ENCODE assay signal across 8 cellular contexts in genomic region chr1:184036517-184036949, GRCh38. TPM values are rescaled to one million over a fixed set of nuclear protein-coding genes. Genes with fewer than 3 reads are reported as not detected.
DNase-seq lines count a peak whose midpoint lies in the region; ATAC-seq and TF ChIP-seq lines count a peak whose summit lies in the region.

No MANE protein-coding gene starts in this region.

- TF ChIP-seq CTCF in breast epithelium (IDR thresholded peaks at IDR 0.05) (no peak), MCF 10A (IDR thresholded peaks at IDR 0.05; ENCODE audit: unreplicated experiment) (no peak), fibroblast of lung (conservative IDR thresholded peaks at IDR 0.05 in 1 of 2, IDR thresholded peaks at IDR 0.05 in 1 of 2; ENCODE audit: low read depth in 1 of 2, low read length in 2 of 2) (no peak)

- no peak overlapping the region for H3K4me3 Mint-ChIP-seq in MCF 10A (ENCODE audit: unreplicated experiment)
- H3K4me3 Mint-ChIP-seq in activated CD4-positive, alpha-beta memory T cell treated with anti-CD3 and anti-CD28 coated beads, Interleukin-2, amount 10 ng/mL, durations not matched to agents 7 days and 5 days, result peak overlapping the region; percentile 58
- H3K4me3 Mint-ChIP-seq in natural killer cell treated with Interleukin-12 subunit alpha and Interleukin-12 subunit beta and Interleukin-15 and Interleukin-18, amount 100 ng/mL, for 72 hours, result peak overlapping the region; percentile 70

- no peaks in the 10 kb centered on the region for H3K4me1 Mint-ChIP-seq in MCF 10A (ENCODE audit: insufficient read depth, unreplicated experiment)
- H3K4me1 Mint-ChIP-seq in activated CD4-positive, alpha-beta memory T cell treated with anti-CD3 and anti-CD28 coated beads, Interleukin-2, amount 10 ng/mL, durations not matched to agents 7 days and 5 days, result peaks cover 28% of the 10 kb centered on the region
- peaks cover 34 to 40% of the 10 kb centered on the region in 2 donors for H3K4me1 Mint-ChIP-seq in natural killer cell treated with Interleukin-12 subunit alpha and Interleukin-12 subunit beta and Interleukin-15 and Interleukin-18, amount 100 ng/mL, for 72 hours (ENCODE audit: low read depth in 2 of 2)

- intact Hi-C loops in breast epithelium (cut with DNase I; ENCODE audit: low total_unique reads), result no loop called here
- intact Hi-C loops in MCF 10A (cut with micrococcal nuclease), result no loop called here

- H3K27me3 ChIP-seq in breast epithelium, result peaks cover 0 to 3% of the 10 kb centered on the region in 2 donors
- H3K27me3 ChIP-seq in HUES48 (ENCODE audit: control insufficient read depth, insufficient read depth, low read length), result peaks cover 70% of the 10 kb centered on the region
- no peaks in the 10 kb centered on the region for H3K27me3 ChIP-seq in fibroblast of lung (ENCODE audit: control insufficient read depth, insufficient read depth, low read length)

- no peaks in the 10 kb centered on the region for H3K36me3 Mint-ChIP-seq in MCF 10A (ENCODE audit: insufficient read depth, unreplicated experiment)
- H3K36me3 Mint-ChIP-seq in activated CD4-positive, alpha-beta memory T cell treated with anti-CD3 and anti-CD28 coated beads, Interleukin-2, amount 10 ng/mL, durations not matched to agents 7 days and 5 days (ENCODE audit: low read depth), result no peaks in the 10 kb centered on the region
- peaks cover 4% of the 10 kb centered on the region for H3K36me3 Mint-ChIP-seq in natural killer cell treated with Interleukin-12 subunit alpha and Interleukin-12 subunit beta and Interleukin-15 and Interleukin-18, amount 100 ng/mL, for 72 hours

- peaks cover 7% of the 10 kb centered on the region for H3K9me3 Mint-ChIP-seq in MCF 10A (ENCODE audit: unreplicated experiment)
- no peaks in the 10 kb centered on the region for H3K9me3 Mint-ChIP-seq in activated CD4-positive, alpha-beta memory T cell treated with anti-CD3 and anti-CD28 coated beads, Interleukin-2, amount 10 ng/mL, durations not matched to agents 7 days and 5 days
- peaks cover 2% of the 10 kb centered on the region for H3K9me3 Mint-ChIP-seq in natural killer cell treated with Interleukin-12 subunit alpha and Interleukin-12 subunit beta and Interleukin-15 and Interleukin-18, amount 100 ng/mL, for 72 hours

- H3K9ac ChIP-seq in HUES48 (ENCODE audit: low read depth, low read length) (no peak overlapping the region), fibroblast of lung (ENCODE audit: insufficient read depth, low read length) (peak overlapping the region; percentile 58)

- peak overlapping the region; percentile 72 for H2AFZ ChIP-seq in fibroblast of lung (ENCODE audit: low read length)

- H3K27ac ChIP-seq in breast epithelium, result peak overlapping the region in 1 of 2 donors; percentile 66
- H3K27ac ChIP-seq in HUES48 (ENCODE audit: low read depth, low read length), result no peak overlapping the region
- H3K27ac ChIP-seq in fibroblast of lung (ENCODE audit: insufficient read depth, low read length), result no peak overlapping the region

- H4K20me1 ChIP-seq in fibroblast of lung (ENCODE audit: control insufficient read depth, extremely low read depth, insufficient read depth, low read length), result no peaks in the 10 kb centered on the region

- no peaks in the 10 kb centered on the region for H3K79me2 ChIP-seq in fibroblast of lung (ENCODE audit: control insufficient read depth, insufficient read depth, low read length)

- POLR2A ChIA-PET in MCF 10A (lab: Yijun Ruan, JAX), result no interaction called here
- POLR2A ChIA-PET in activated CD4-positive, alpha-beta memory T cell treated with anti-CD3 and anti-CD28 coated beads, Interleukin-2, amount 10 ng/mL, durations not matched to agents 7 days and 5 days (lab: Charles Lee), result interaction anchor here (1.2 to 4.1 kb wide), 2 partner anchors 13 to 15 kb away, joined by 3 to 17 read pairs; partner anchors contain the start of gene TSEN15

- H3K36me3 ChIP-seq in breast epithelium, result no peaks in the 10 kb centered on the region
- H3K36me3 ChIP-seq in HUES48 (ENCODE audit: control insufficient read depth, insufficient read depth, low read length), result no peaks in the 10 kb centered on the region
- H3K36me3 ChIP-seq in fibroblast of lung (ENCODE audit: control insufficient read depth, insufficient read depth, low read length), result no peaks in the 10 kb centered on the region

- no TSS peak for BruUV-seq in MCF 10A (replicated peaks; lab: Mats Ljungman, UMichigan)

- CTCF ChIA-PET in MCF 10A (lab: Yijun Ruan, JAX), result interaction anchor here (0.7 kb wide), 1 partner anchor 11 kb away, joined by 3 read pairs; no protein-coding TSS in a partner anchor
- CTCF ChIA-PET in activated CD4-positive, alpha-beta memory T cell treated with anti-CD3 and anti-CD28 coated beads, Interleukin-2, amount 10 ng/mL, durations not matched to agents 7 days and 5 days (lab: Charles Lee), result no interaction called here

- H3K4me3 ChIP-seq in breast epithelium (peak overlapping the region; percentile 58 to 78 (median 59)), HUES48 (ENCODE audit: low read depth, low read length) (peak overlapping the region; percentile 77), fibroblast of lung (replicated peaks in 1 of 4; ENCODE audit: control extremely low read depth in 1 of 4, insufficient read depth in 1 of 4, low read depth in 3 of 4, low read length in 4 of 4) (peak overlapping the region; percentile 57 to 73 (median 70))

- no peak for TF ChIP-seq POLR2A in breast epithelium (IDR thresholded peaks at IDR 0.05)

- H3K9me3 ChIP-seq in breast epithelium (no peaks in the 10 kb centered on the region), HUES48 (ENCODE audit: control insufficient read depth, insufficient read depth, low read length) (no peaks in the 10 kb centered on the region), fibroblast of lung (ENCODE audit: control insufficient read depth, insufficient read depth, low read depth, low read length) (no peaks in the 10 kb centered on the region)

- ATAC-seq in natural killer cell treated with Interleukin-12 subunit alpha and Interleukin-12 subunit beta and Interleukin-15 and Interleukin-18, amount 100 ng/mL, for 72 hours, result peak; percentile 37 to 51
- ATAC-seq in HG03139 (IDR thresholded peaks at IDR 0.05; ENCODE audit: unreplicated experiment), result no peak

- DNase-seq in breast epithelium (ENCODE audit: low spot score in 2 of 2), result no peak
- DNase-seq in MCF 10A (ENCODE audit: unreplicated experiment), result no peak
- peak; percentile 20 for DNase-seq in activated CD4-positive, alpha-beta memory T cell treated with anti-CD3 and anti-CD28 coated beads, Interleukin-2, amount 10 ng/mL, durations not matched to agents 7 days and 5 days
- peak; percentile 28 to 34 for DNase-seq in fibroblast of lung (ENCODE audit: low read depth in 2 of 2)
- DNase-seq in natural killer cell treated with Interleukin-12 subunit alpha and Interleukin-12 subunit beta and Interleukin-15 and Interleukin-18, amount 100 ng/mL, for 72 hours (ENCODE audit: low spot score), result peak; percentile 63
- DNase-seq in NCI-H1436 (lab: John Stamatoyannopoulos, UW), result no peak

- no peak overlapping the region for H3K27ac Mint-ChIP-seq in MCF 10A (ENCODE audit: low read depth, unreplicated experiment)
- H3K27ac Mint-ChIP-seq in activated CD4-positive, alpha-beta memory T cell treated with anti-CD3 and anti-CD28 coated beads, Interleukin-2, amount 10 ng/mL, durations not matched to agents 7 days and 5 days, result no peak overlapping the region
- H3K27ac Mint-ChIP-seq in natural killer cell treated with Interleukin-12 subunit alpha and Interleukin-12 subunit beta and Interleukin-15 and Interleukin-18, amount 100 ng/mL, for 72 hours, result no peak overlapping the region

- no peaks in the 10 kb centered on the region for H3K4me1 ChIP-seq in breast epithelium
- H3K4me1 ChIP-seq in HUES48 (ENCODE audit: control insufficient read depth, insufficient read depth, low read length), result peaks cover 6% of the 10 kb centered on the region; the same call in 1 of the 2 replicates
- no peaks in the 10 kb centered on the region for H3K4me1 ChIP-seq in fibroblast of lung (ENCODE audit: control insufficient read depth, extremely low read depth, insufficient read depth, low read length)

- H3K27me3 Mint-ChIP-seq in MCF 10A (ENCODE audit: insufficient read depth, unreplicated experiment), result peaks cover 83% of the 10 kb centered on the region
- peaks cover 68% of the 10 kb centered on the region for H3K27me3 Mint-ChIP-seq in activated CD4-positive, alpha-beta memory T cell treated with anti-CD3 and anti-CD28 coated beads, Interleukin-2, amount 10 ng/mL, durations not matched to agents 7 days and 5 days
- peaks cover 27 to 28% of the 10 kb centered on the region in 2 donors for H3K27me3 Mint-ChIP-seq in natural killer cell treated with Interleukin-12 subunit alpha and Interleukin-12 subunit beta and Interleukin-15 and Interleukin-18, amount 100 ng/mL, for 72 hours

- peak overlapping the region; percentile 71 for H3K4me2 ChIP-seq in fibroblast of lung (ENCODE audit: extremely low read depth, insufficient read depth, low read length)

RNA-seq across cellular contexts. Expression of gene COLGALT2, which starts 1.0 kb away (rescaled TPM):
- total RNA-seq in breast epithelium (1 to 10 TPM in 2 of 3 donors, under 1 TPM in 1; 0.32 to 1.3 (median 1.3) TPM), MCF 10A (2022) (0.26 and 0.27 TPM in 2 replicates), fibroblast of lung (2.3 and 6.8 TPM in 2 replicates)
- 1 to 10 TPM; 2.6 to 2.9 TPM for total RNA-seq in activated CD4-positive, alpha-beta memory T cell treated with anti-CD3 and anti-CD28 coated beads, Interleukin-2, amount 10 ng/mL, durations not matched to agents 7 days and 5 days
- polyA plus RNA-seq in fibroblast of lung, result 4.3 and 5.7 TPM in 2 replicates
- polyA plus RNA-seq in fibroblast of lung (2012), result 3.7 and 4.4 TPM in 2 replicates
- polyA minus RNA-seq in fibroblast of lung (ENCODE audit: low replicate concordance), result 4.6 and 10.3 TPM in 2 replicates
- 1 to 10 TPM; 3.1 to 4.9 TPM for total RNA-seq in natural killer cell treated with Interleukin-12 subunit alpha and Interleukin-12 subunit beta and Interleukin-15 and Interleukin-18, amount 100 ng/mL, for 72 hours

RNA-seq across cellular contexts. Expression of gene TSEN15, which starts 15.0 kb away (rescaled TPM):
- total RNA-seq in breast epithelium (10 to 100 TPM; 18.9 to 25.0 (median 23.6) TPM), MCF 10A (2022) (88.7 and 97.5 TPM in 2 replicates), fibroblast of lung (31.6 and 53.7 TPM in 2 replicates)
- total RNA-seq in activated CD4-positive, alpha-beta memory T cell treated with anti-CD3 and anti-CD28 coated beads, Interleukin-2, amount 10 ng/mL, durations not matched to agents 7 days and 5 days, result 10 to 100 TPM; 52.6 to 53.7 TPM
- polyA plus RNA-seq in fibroblast of lung, result 54.4 and 74.2 TPM in 2 replicates
- polyA plus RNA-seq in fibroblast of lung (2012), result 40.5 and 47.1 TPM in 2 replicates
- polyA minus RNA-seq in fibroblast of lung (ENCODE audit: low replicate concordance), result 32.9 and 49.0 TPM in 2 replicates
- total RNA-seq in natural killer cell treated with Interleukin-12 subunit alpha and Interleukin-12 subunit beta and Interleukin-15 and Interleukin-18, amount 100 ng/mL, for 72 hours, result 10 to 100 TPM; 40.2 to 42.6 TPM

Comparison
In these comparisons a context has a peak if more than half of its experiments do, and no peak if none do; other contexts are left out.
1. DNase-seq: peak in activated CD4-positive, alpha-beta memory T cell treated with anti-CD3 and anti-CD28 coated beads, Interleukin-2, amount 10 ng/mL, durations not matched to agents 7 days and 5 days (single experiment), fibroblast of lung (2 of 2) and natural killer cell treated with Interleukin-12 subunit alpha and Interleukin-12 subunit beta and Interleukin-15 and Interleukin-18, amount 100 ng/mL, for 72 hours (single experiment); none in breast epithelium (0 of 2), MCF 10A (single experiment) and NCI-H1436 (single experiment).
2. Peak in every context shown above with its lines, with median percentiles within 50 percentile points of each other: H3K4me3 ChIP-seq.